9 cellular contexts compared by ENCODE assay signal in the genomic region with DNA sequence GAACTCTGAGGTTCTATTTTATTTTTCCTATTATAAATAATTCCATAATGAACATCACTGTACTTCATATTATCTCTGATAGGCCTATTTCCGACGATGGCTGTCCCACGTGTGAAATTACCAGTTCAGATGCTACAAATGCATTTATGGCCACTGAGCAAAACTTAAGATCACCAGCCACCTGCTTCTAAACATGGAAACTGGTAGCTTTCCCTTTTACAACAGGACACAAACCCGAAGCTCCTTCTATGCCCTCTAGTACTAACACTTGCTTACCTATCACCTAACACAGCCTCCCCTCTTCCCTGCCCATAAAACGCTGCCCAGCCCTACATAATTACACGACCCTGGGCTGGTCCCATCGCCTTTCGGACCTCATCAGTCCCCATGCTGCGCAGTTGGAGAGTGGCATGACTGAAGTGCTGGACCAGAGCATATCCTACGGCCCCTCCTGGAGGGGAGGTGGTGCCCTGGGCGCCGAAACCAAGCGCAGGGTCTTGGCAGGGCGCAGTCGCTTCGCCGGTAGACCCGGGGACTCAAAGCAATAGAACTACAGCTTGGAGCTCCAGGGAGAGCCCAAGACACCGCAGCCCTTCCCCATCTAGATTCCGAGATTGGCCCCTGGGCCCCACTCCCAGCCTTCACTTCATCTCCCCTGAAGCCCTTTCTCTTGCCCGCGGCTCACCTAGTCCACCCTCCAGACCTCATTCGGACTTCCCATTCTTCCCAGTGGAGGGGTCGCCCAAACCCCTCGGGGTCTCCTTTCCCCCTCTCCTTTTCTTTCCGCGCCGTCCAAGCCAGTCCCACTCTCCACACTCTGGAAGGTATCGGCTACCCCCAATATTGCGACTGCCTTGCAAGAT. TPM values are rescaled to one million over a fixed set of nuclear protein-coding genes. Genes with fewer than 3 reads are reported as not detected.
DNase-seq lines count a peak whose midpoint lies in the region; ATAC-seq and TF ChIP-seq lines count a peak whose summit lies in the region.
"Had no signal": no experiment of that assay in that cellular context is flagged by ENCODE, and none has a peak within 500 bp of the region (broad histone marks: within the 10 kb centered on the region; RNA-seq: fewer than 3 reads in every experiment).

No MANE protein-coding gene starts in this region.

- peak overlapping the region; percentile 66 for H3K27ac ChIP-seq in CD4-positive, alpha-beta memory T cell (ENCODE audit: low read depth, low read length)

- H3K4me3 ChIP-seq in CD4-positive, alpha-beta memory T cell (ENCODE audit: low read length in 2 of 2), result peak overlapping the region; percentile 95 to 99

- no peaks in the 10 kb centered on the region for H3K9me3 ChIP-seq in CD4-positive, alpha-beta memory T cell (ENCODE audit: control insufficient read depth in 1 of 2, low read length in 2 of 2)

- intact Hi-C loops in CD4-positive, alpha-beta memory T cell (cut with micrococcal nuclease), result loop anchor here (1.0 to 5.0 kb wide), 5 partner anchors 254 to 498 kb away; a partner anchor contains a TSS
- intact Hi-C loops in MCF 10A (cut with micrococcal nuclease), result loop anchor here (1.0 kb wide), 1 partner anchor 21 kb away; no protein-coding TSS in a partner anchor

- H3K36me3 Mint-ChIP-seq in CD4-positive, alpha-beta memory T cell, result peaks cover 26 to 47% of the 10 kb centered on the region in 2 donors
- H3K36me3 Mint-ChIP-seq in MCF 10A (ENCODE audit: insufficient read depth, unreplicated experiment), result peaks cover 38% of the 10 kb centered on the region

- no peaks in the 10 kb centered on the region for H3K9me3 Mint-ChIP-seq in CD4-positive, alpha-beta memory T cell
- no peaks in the 10 kb centered on the region for H3K9me3 Mint-ChIP-seq in MCF 10A (ENCODE audit: unreplicated experiment)

- peak overlapping the region; percentile 83 to 100 (median 96) for H3K27ac Mint-ChIP-seq in CD4-positive, alpha-beta memory T cell
- peak overlapping the region; percentile 90 for H3K27ac Mint-ChIP-seq in MCF 10A (ENCODE audit: low read depth, unreplicated experiment)

- no peaks in the 10 kb centered on the region for H3K27me3 ChIP-seq in CD4-positive, alpha-beta memory T cell (ENCODE audit: insufficient read depth, low read length)

- H3K4me3 Mint-ChIP-seq in CD4-positive, alpha-beta memory T cell, result peak overlapping the region; percentile 97 to 100 (median 99)
- peak overlapping the region; percentile 99 for H3K4me3 Mint-ChIP-seq in MCF 10A (ENCODE audit: unreplicated experiment)

- BruUV-seq in MCF 10A (replicated peaks; lab: Mats Ljungman, UMichigan), result no TSS peak

- peaks cover 8% of the 10 kb centered on the region for H3K36me3 ChIP-seq in CD4-positive, alpha-beta memory T cell (ENCODE audit: insufficient read depth, low read length)

- POLR2A ChIA-PET in CD4-positive, alpha-beta memory T cell (lab: Charles Lee; ENCODE audit: partially characterized antibody), result interaction anchor here (0.7 kb wide), 1 partner anchor 255 kb away, joined by 3 read pairs; no protein-coding TSS in a partner anchor
- POLR2A ChIA-PET in MCF 10A (lab: Yijun Ruan, JAX), result interaction anchor here (0.9 to 1.4 kb wide), 7 partner anchors 17 to 415 kb away, joined by 3 to 12 read pairs (median 4); a partner anchor contains a TSS

- H3K4me1 Mint-ChIP-seq in CD4-positive, alpha-beta memory T cell, result peaks cover 34 to 67% (median 45%) of the 10 kb centered on the region in 4 donors
- peaks cover 43% of the 10 kb centered on the region for H3K4me1 Mint-ChIP-seq in MCF 10A (ENCODE audit: insufficient read depth, unreplicated experiment)

- CTCF ChIA-PET in CD4-positive, alpha-beta memory T cell (lab: Charles Lee; ENCODE audit: partially characterized antibody), result interaction anchor here (1.0 to 1.3 kb wide), 2 partner anchors 22 to 373 kb away, joined by 3 to 5 read pairs; no protein-coding TSS in a partner anchor
- CTCF ChIA-PET in MCF 10A (lab: Yijun Ruan, JAX), result interaction anchor here (0.6 to 1.7 kb wide), 3 partner anchors 22 to 251 kb away, joined by 3 to 8 read pairs (median 3); no protein-coding TSS in a partner anchor

- peaks cover 44% of the 10 kb centered on the region for H3K4me1 ChIP-seq in CD4-positive, alpha-beta memory T cell (ENCODE audit: insufficient read depth, low read length)

- DNase-seq in CD4-positive, alpha-beta memory T cell, result peak in 3 of 5 donors; percentile 5 to 15 (median 9)
- DNase-seq in RPMI8226 (peak; percentile 25), MCF 10A (ENCODE audit: unreplicated experiment) (peak; percentile 29), kidney tubule cell (ENCODE audit: low spot score) (peak; percentile 11), NCI-H2029 (lab: John Stamatoyannopoulos, UW) (no peak), NCI-H446 (lab: John Stamatoyannopoulos, UW) (no peak)
- DNase-seq in stimulated activated naive CD8-positive, alpha-beta T cell treated with anti-CD3 and anti-CD28 coated beads, Interleukin-15, Interleukin-2, amounts not matched to agents 100 U/mL and 50 U/mL, for 24 hours, result peak; percentile 21

- no peak for TF ChIP-seq CTCF in MCF 10A (IDR thresholded peaks at IDR 0.05; ENCODE audit: unreplicated experiment)

- peak; percentile 18 for ATAC-seq in GM21576 (IDR thresholded peaks at IDR 0.05; ENCODE audit: unreplicated experiment)
- peak; percentile 3 for ATAC-seq in stimulated activated naive CD8-positive, alpha-beta T cell treated with anti-CD3 and anti-CD28 coated beads, Interleukin-15, Interleukin-2, amounts not matched to agents 100 U/mL and 50 U/mL, for 24 hours

- no peaks in the 10 kb centered on the region for H3K27me3 Mint-ChIP-seq in CD4-positive, alpha-beta memory T cell
- H3K27me3 Mint-ChIP-seq in MCF 10A (ENCODE audit: insufficient read depth, unreplicated experiment), result no peaks in the 10 kb centered on the region

RNA-seq across cellular contexts. Expression of a gene that starts 1.0 kb away (rescaled TPM):
- 10 to 100 TPM; 36.9 to 47.5 TPM for total RNA-seq in CD4-positive, alpha-beta memory T cell
- 10 to 100 TPM; 19.4 to 44.7 TPM for polyA plus RNA-seq in CD4-positive, alpha-beta memory T cell
- total RNA-seq in MCF 10A (2022), result 45.9 and 50.5 TPM in 2 replicates

RNA-seq across cellular contexts. Expression of a gene that starts 33.2 kb away (rescaled TPM):
- total RNA-seq in CD4-positive, alpha-beta memory T cell, result not detected
- not detected for polyA plus RNA-seq in CD4-positive, alpha-beta memory T cell
- total RNA-seq in MCF 10A (2022), result not detected in 2 replicates
- total RNA-seq: T-helper 1 cell treated with Interleukin-12 subunit alpha and Interleukin-12 subunit beta and Interleukin-4 antibody, amounts not matched to agents 30 ng/mL and 1 ng/mL, for 36 hours had no signal

Comparison
In these comparisons a context has a peak if more than half of its experiments do, and no peak if none do; other contexts are left out.
1. DNase-seq: peak in CD4-positive, alpha-beta memory T cell (3 of 5), RPMI8226 (single experiment), MCF 10A (single experiment), kidney tubule cell (single experiment) and stimulated activated naive CD8-positive, alpha-beta T cell treated with anti-CD3 and anti-CD28 coated beads, Interleukin-15, Interleukin-2, amounts not matched to agents 100 U/mL and 50 U/mL, for 24 hours (single experiment); none in NCI-H2029 (single experiment) and NCI-H446 (0 of 2).